In genomic region chr18:77137851-77138250, GRCh38 we compare ENCODE assay signal across 16 cellular contexts.
"Had no signal": no experiment of that assay in that cellular context is flagged by ENCODE, and none has a peak within 500 bp of the region (broad histone marks: within the 10 kb centered on the region; RNA-seq: fewer than 3 reads in every experiment).

No MANE protein-coding gene starts in this region.

- DNase-seq: activated CD4-positive, alpha-beta memory T cell treated with anti-CD3 and anti-CD28 coated beads, Interleukin-2, amount 10 ng/mL, durations not matched to agents 7 days and 5 days; activated T-cell treated with anti-CD3 and anti-CD28 coated beads, Interleukin-2, amount 50 U/mL, for 24 hours; amniotic stem cell; brain microvascular endothelial cell; cortex of kidney; effector CD8-positive, alpha-beta T cell; foreskin keratinocyte; kidney glomerular epithelial cell; stimulated activated CD4-positive, alpha-beta T cell treated with anti-CD3 and anti-CD28 coated beads, Interleukin-1b, Interleukin-23, amount 100 ng/mL, for 48 hours; stimulated activated naive CD8-positive, alpha-beta T cell treated with anti-CD3 and anti-CD28 coated beads, Interleukin-15, amount 100 ng/mL, for 72 hours; T1000; uterus had no signal

- H3K27me3 ChIP-seq: brain microvascular endothelial cell, foreskin keratinocyte, ovary, uterus had no signal

- H3K27me3 Mint-ChIP-seq: activated CD4-positive, alpha-beta memory T cell treated with anti-CD3 and anti-CD28 coated beads, Interleukin-2, amount 10 ng/mL, durations not matched to agents 7 days and 5 days; activated T-cell treated with anti-CD3 and anti-CD28 coated beads, Interleukin-2, amount 50 U/mL, for 24 hours; central memory CD8-positive, alpha-beta T cell; stimulated activated naive CD8-positive, alpha-beta T cell treated with anti-CD3 and anti-CD28 coated beads, Interleukin-15, amount 100 ng/mL, for 72 hours had no signal

- H3K4me1 ChIP-seq: foreskin keratinocyte, uterus had no signal

- H3K4me3 ChIP-seq: neural progenitor cell, ovary, uterus had no signal

- H3K9me3 ChIP-seq: ovary, uterus had no signal

- H3K27ac ChIP-seq: brain microvascular endothelial cell, foreskin keratinocyte, neural progenitor cell, uterus had no signal

- H3K27ac Mint-ChIP-seq: activated CD4-positive, alpha-beta memory T cell treated with anti-CD3 and anti-CD28 coated beads, Interleukin-2, amount 10 ng/mL, durations not matched to agents 7 days and 5 days; activated T-cell treated with anti-CD3 and anti-CD28 coated beads, Interleukin-2, amount 50 U/mL, for 24 hours; neural progenitor cell had no signal

- H3K4me3 Mint-ChIP-seq: activated CD4-positive, alpha-beta memory T cell treated with anti-CD3 and anti-CD28 coated beads, Interleukin-2, amount 10 ng/mL, durations not matched to agents 7 days and 5 days; activated T-cell treated with anti-CD3 and anti-CD28 coated beads, Interleukin-2, amount 50 U/mL, for 24 hours; central memory CD8-positive, alpha-beta T cell; neural progenitor cell; stimulated activated naive CD8-positive, alpha-beta T cell treated with anti-CD3 and anti-CD28 coated beads, Interleukin-15, amount 100 ng/mL, for 72 hours had no signal

- H3K36me3 ChIP-seq: brain microvascular endothelial cell, neural progenitor cell, ovary, uterus had no signal

- ATAC-seq: activated naive CD4-positive, alpha-beta T cell treated with anti-CD3 and anti-CD28 coated beads, Interleukin-2, amount 50 U/mL, for 72 hours; foreskin keratinocyte; stimulated activated naive CD8-positive, alpha-beta T cell treated with anti-CD3 and anti-CD28 coated beads, Interleukin-15, amount 100 ng/mL, for 72 hours had no signal

- H3K4me1 Mint-ChIP-seq: neural progenitor cell had no signal

- H3K9me3 Mint-ChIP-seq: central memory CD8-positive, alpha-beta T cell had no signal
